24 cellular contexts compared by ENCODE assay signal in genomic region chr7:159108491-159108890, GRCh38. TPM values are rescaled to one million over a fixed set of nuclear protein-coding genes. Genes with fewer than 3 reads are reported as not detected.
"Had no signal": no experiment of that assay in that cellular context is flagged by ENCODE, and none has a peak within 500 bp of the region (broad histone marks: within the 10 kb centered on the region; RNA-seq: fewer than 3 reads in every experiment).

No MANE protein-coding gene starts in this region.

- H3K4me3 Mint-ChIP-seq: activated B cell treated with CpG ODN at 0.5 μM for 24 hours; activated CD4-positive, alpha-beta memory T cell treated with anti-CD3 and anti-CD28 coated beads for 36 hours; activated CD8-positive, alpha-beta memory T cell treated with anti-CD3 and anti-CD28 coated beads, Interleukin-2, amount 10 ng/mL, durations not matched to agents 7 days and 5 days; activated naive CD8-positive, alpha-beta T cell treated with anti-CD3 and anti-CD28 coated beads, Interleukin-2, amount 10 ng/mL, durations not matched to agents 7 days and 5 days; brain; immature natural killer cell; nephron progenitor cell; stimulated activated naive CD8-positive, alpha-beta T cell treated with anti-CD3 and anti-CD28 coated beads, Interleukin-15, amount 100 ng/mL, for 72 hours; type B pancreatic cell had no signal

- H3K36me3 Mint-ChIP-seq: activated CD4-positive, alpha-beta memory T cell treated with anti-CD3 and anti-CD28 coated beads for 36 hours; activated CD8-positive, alpha-beta memory T cell treated with anti-CD3 and anti-CD28 coated beads, Interleukin-2, amount 10 ng/mL, durations not matched to agents 7 days and 5 days; activated naive CD8-positive, alpha-beta T cell treated with anti-CD3 and anti-CD28 coated beads, Interleukin-2, amount 10 ng/mL, durations not matched to agents 7 days and 5 days; brain; immature natural killer cell; type B pancreatic cell had no signal

- H3K36me3 ChIP-seq: suprapubic skin had no signal

- H3K4me3 ChIP-seq: skin epidermis, suprapubic skin had no signal

- H3K9me3 ChIP-seq: suprapubic skin had no signal

- H3K27ac ChIP-seq: skin epidermis, suprapubic skin had no signal

- H3K4me1 Mint-ChIP-seq: activated B cell treated with CpG ODN at 0.5 μM for 24 hours; activated CD8-positive, alpha-beta memory T cell treated with anti-CD3 and anti-CD28 coated beads, Interleukin-2, amount 10 ng/mL, durations not matched to agents 7 days and 5 days had no signal

- H3K27me3 Mint-ChIP-seq: activated B cell treated with CpG ODN at 0.5 μM for 24 hours had no signal

- H3K4me1 ChIP-seq: suprapubic skin had no signal

- DNase-seq: activated B cell treated with CpG ODN at 0.5 μM for 24 hours; activated CD4-positive, alpha-beta memory T cell treated with anti-CD3 and anti-CD28 coated beads for 36 hours; activated CD4-positive, alpha-beta T cell treated with anti-CD3 and anti-CD28 coated beads for 4 hours; activated CD8-positive, alpha-beta memory T cell treated with anti-CD3 and anti-CD28 coated beads, Interleukin-2, amount 10 ng/mL, durations not matched to agents 7 days and 5 days; activated naive CD4-positive, alpha-beta T cell treated with Interleukin-2 at 50 U/mL for 16 hours; activated naive CD8-positive, alpha-beta T cell treated with anti-CD3 and anti-CD28 coated beads, Interleukin-2, amount 10 ng/mL, durations not matched to agents 7 days and 5 days; amygdala; central memory CD4-positive, alpha-beta T cell; cortex of kidney; erythroblast; foreskin melanocyte; immature natural killer cell; mesendoderm; nephron progenitor cell; stimulated activated CD4-positive, alpha-beta T cell treated with anti-CD3 and anti-CD28 coated beads, Interleukin-15, amount 100 ng/mL, for 24 hours; stimulated activated CD4-positive, alpha-beta T cell treated with anti-CD3 and anti-CD28 coated beads, Interleukin-2, amount 100 ng/mL, for 48 hours; stimulated activated naive CD8-positive, alpha-beta T cell treated with anti-CD3 and anti-CD28 coated beads, Interleukin-15, amount 100 ng/mL, for 72 hours; T-helper 1 cell; T-helper 9 cell had no signal

- H3K9me3 Mint-ChIP-seq: activated B cell treated with CpG ODN at 0.5 μM for 24 hours; activated CD4-positive, alpha-beta memory T cell treated with anti-CD3 and anti-CD28 coated beads for 36 hours; activated naive CD8-positive, alpha-beta T cell treated with anti-CD3 and anti-CD28 coated beads, Interleukin-2, amount 10 ng/mL, durations not matched to agents 7 days and 5 days; nephron progenitor cell; stimulated activated naive CD8-positive, alpha-beta T cell treated with anti-CD3 and anti-CD28 coated beads, Interleukin-15, amount 100 ng/mL, for 72 hours; type B pancreatic cell had no signal

- ATAC-seq: activated CD8-positive, alpha-beta memory T cell treated with anti-CD3 and anti-CD28 coated beads, Interleukin-2, amount 10 ng/mL, durations not matched to agents 7 days and 5 days; stimulated activated naive CD8-positive, alpha-beta T cell treated with anti-CD3 and anti-CD28 coated beads, Interleukin-15, amount 100 ng/mL, for 72 hours had no signal

- H3K27ac Mint-ChIP-seq: activated B cell treated with CpG ODN at 0.5 μM for 24 hours; activated CD4-positive, alpha-beta memory T cell treated with anti-CD3 and anti-CD28 coated beads for 36 hours; activated CD8-positive, alpha-beta memory T cell treated with anti-CD3 and anti-CD28 coated beads, Interleukin-2, amount 10 ng/mL, durations not matched to agents 7 days and 5 days; activated naive CD8-positive, alpha-beta T cell treated with anti-CD3 and anti-CD28 coated beads, Interleukin-2, amount 10 ng/mL, durations not matched to agents 7 days and 5 days; nephron progenitor cell; progenitor cell of endocrine pancreas; stimulated activated naive CD8-positive, alpha-beta T cell treated with anti-CD3 and anti-CD28 coated beads, Interleukin-15, amount 100 ng/mL, for 72 hours; type B pancreatic cell had no signal

RNA-seq across cellular contexts. Expression of gene VIPR2, which starts 36.2 kb away (rescaled TPM):
- total RNA-seq: activated B cell treated with CpG ODN at 0.5 μM for 24 hours had no signal
